28 cellular contexts compared by ENCODE assay signal in the genomic region with DNA sequence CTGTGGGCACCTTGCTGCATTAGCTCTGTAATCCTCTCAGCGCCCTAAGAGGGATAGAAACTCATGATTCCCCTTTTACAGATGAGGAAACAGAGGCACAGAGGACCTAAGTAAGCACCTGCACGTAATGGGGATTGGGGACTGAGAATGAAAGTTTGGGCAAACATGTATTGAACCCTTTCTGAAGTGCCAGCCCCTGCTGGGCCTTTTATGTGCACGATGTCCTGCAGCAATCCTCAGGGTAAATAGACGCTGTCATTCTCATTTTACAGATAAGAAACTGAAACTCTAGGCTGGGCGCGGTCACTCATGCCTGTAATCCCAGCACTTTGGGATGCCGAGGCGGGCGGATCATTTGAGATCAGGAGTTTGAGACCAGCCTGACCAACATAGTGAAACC.
DNase-seq lines count a peak whose midpoint lies in the region; ATAC-seq and TF ChIP-seq lines count a peak whose summit lies in the region.
"Had no signal": no experiment of that assay in that cellular context is flagged by ENCODE, and none has a peak within 500 bp of the region (broad histone marks: within the 10 kb centered on the region; RNA-seq: fewer than 3 reads in every experiment).

No MANE protein-coding gene starts in this region.

- H3K4me3 Mint-ChIP-seq in activated T-helper 1 cell treated with anti-CD3 and anti-CD28 coated beads, Interleukin-12 subunit alpha, Interleukin-12 subunit beta, Interleukin-2, Interleukin-4 antibody, amounts not matched to agents 30 ng/mL and 10 ng/mL and 1 ng/mL, durations not matched to agents 14 hours and 24 hours and 36 hours, result no peak overlapping the region
- no peak overlapping the region for H3K4me3 Mint-ChIP-seq in memory B cell
- H3K4me3 Mint-ChIP-seq: activated CD4-positive, alpha-beta T cell treated with anti-CD3 and anti-CD28 coated beads, Interleukin-2, amount 10 ng/mL, durations not matched to agents 24 days and 14 days; activated T-cell treated with anti-CD3 and anti-CD28 coated beads, Interleukin-2, amount 50 U/mL, for 24 hours; CD8-positive, alpha-beta T cell; nephron had no signal

- no peaks in the 10 kb centered on the region for H3K9me3 Mint-ChIP-seq in activated T-helper 1 cell treated with anti-CD3 and anti-CD28 coated beads, Interleukin-12 subunit alpha, Interleukin-12 subunit beta, Interleukin-2, Interleukin-4 antibody, amounts not matched to agents 30 ng/mL and 10 ng/mL and 1 ng/mL, durations not matched to agents 14 hours and 24 hours and 36 hours
- H3K9me3 Mint-ChIP-seq in memory B cell, result no peaks in the 10 kb centered on the region
- H3K9me3 Mint-ChIP-seq: activated CD4-positive, alpha-beta T cell treated with anti-CD3 and anti-CD28 coated beads, Interleukin-2, amount 10 ng/mL, durations not matched to agents 24 days and 14 days; activated T-cell treated with anti-CD3 and anti-CD28 coated beads, Interleukin-2, amount 50 U/mL, for 24 hours; CD8-positive, alpha-beta T cell; nephron had no signal

- peaks cover 38 to 85% of the 10 kb centered on the region in 2 experiments for H3K4me1 ChIP-seq in SK-N-SH (ENCODE audit: control insufficient read depth in 1 of 2, insufficient read depth in 2 of 2, low read depth in 1 of 2, low read length in 1 of 2)
- peaks cover 8 to 92% (median 73%) of the 10 kb centered on the region in 4 donors for H3K4me1 ChIP-seq in tibial artery

- TF ChIP-seq CTCF in SK-N-SH (IDR thresholded peaks at IDR 0.05) (no peak), tibial artery (IDR thresholded peaks at IDR 0.05) (no peak)

- POLR2A ChIA-PET in SK-N-SH (lab: Yijun Ruan, JAX), result no interaction called here

- no peak overlapping the region for H3K9ac ChIP-seq in SK-N-SH

- intact Hi-C loops in activated T-helper 1 cell treated with anti-CD3 and anti-CD28 coated beads, Interleukin-12 subunit alpha, Interleukin-12 subunit beta, Interleukin-2, Interleukin-4 antibody, amounts not matched to agents 30 ng/mL and 10 ng/mL and 1 ng/mL, durations not matched to agents 14 hours and 24 hours and 36 hours (cut with micrococcal nuclease), result no loop called here
- intact Hi-C loops in tibial artery (cut with DNase I; ENCODE audit: low total_unique reads) (no loop called here), head of caudate nucleus (cut with DNase I) (no loop called here)

- DNase-seq in SK-N-SH (no peak), memory B cell (ENCODE audit: low spot score in 2 of 2) (no peak), tibial artery (no peak), head of caudate nucleus (no peak), OCI-M2 (lab: John Stamatoyannopoulos, UW; ENCODE audit: unreplicated experiment) (no peak)
- no peak for DNase-seq in activated T-helper 1 cell treated with anti-CD3 and anti-CD28 coated beads, Interleukin-12 subunit alpha, Interleukin-12 subunit beta, Interleukin-2, Interleukin-4 antibody, amounts not matched to agents 30 ng/mL and 10 ng/mL and 1 ng/mL, durations not matched to agents 14 hours and 24 hours and 36 hours (ENCODE audit: low spot score)
- DNase-seq: activated CD4-positive, alpha-beta T cell treated with anti-CD3 and anti-CD28 coated beads, Interleukin-2, amount 10 ng/mL, durations not matched to agents 24 days and 14 days; activated naive CD4-positive, alpha-beta T cell; activated T-cell treated with anti-CD3 and anti-CD28 coated beads, Interleukin-2, amount 50 U/mL, for 24 hours; body of pancreas; CD8-positive, alpha-beta T cell; cerebellar nuclear complex; DMS 273 treated with DMSO at 0.1 percent for 48 hours; kidney glomerular epithelial cell; lower lobe of right lung; NCI-H1105; NCI-H82; OCI-M1; pancreas; Right ventricle myocardium superior; stimulated activated CD4-positive, alpha-beta T cell treated with anti-CD3 and anti-CD28 coated beads, Interleukin-4, amount 100 ng/mL, for 1 hour had no signal

- H3K36me3 Mint-ChIP-seq in activated T-helper 1 cell treated with anti-CD3 and anti-CD28 coated beads, Interleukin-12 subunit alpha, Interleukin-12 subunit beta, Interleukin-2, Interleukin-4 antibody, amounts not matched to agents 30 ng/mL and 10 ng/mL and 1 ng/mL, durations not matched to agents 14 hours and 24 hours and 36 hours (ENCODE audit: low read depth), result peaks cover 33% of the 10 kb centered on the region
- H3K36me3 Mint-ChIP-seq in memory B cell, result peaks cover 16% of the 10 kb centered on the region

- H3K27me3 Mint-ChIP-seq in activated T-helper 1 cell treated with anti-CD3 and anti-CD28 coated beads, Interleukin-12 subunit alpha, Interleukin-12 subunit beta, Interleukin-2, Interleukin-4 antibody, amounts not matched to agents 30 ng/mL and 10 ng/mL and 1 ng/mL, durations not matched to agents 14 hours and 24 hours and 36 hours (ENCODE audit: insufficient read depth), result no peaks in the 10 kb centered on the region
- H3K27me3 Mint-ChIP-seq in memory B cell, result no peaks in the 10 kb centered on the region
- H3K27me3 Mint-ChIP-seq: activated CD4-positive, alpha-beta T cell treated with anti-CD3 and anti-CD28 coated beads, Interleukin-2, amount 10 ng/mL, durations not matched to agents 24 days and 14 days; activated T-cell treated with anti-CD3 and anti-CD28 coated beads, Interleukin-2, amount 50 U/mL, for 24 hours had no signal

- H3K4me3 ChIP-seq in SK-N-SH (ENCODE audit: low read depth in 2 of 2, low read length in 1 of 2) (no peak overlapping the region), tibial artery (no peak overlapping the region)
- H3K4me3 ChIP-seq: body of pancreas, lower lobe of right lung, mucosa of descending colon, pancreas, suprapubic skin had no signal

- CTCF ChIA-PET in SK-N-SH (lab: Yijun Ruan, JAX), result interaction anchor here (1.3 to 1.6 kb wide), 4 partner anchors 18 to 119 kb away, joined by 3 to 6 read pairs (median 4); no protein-coding TSS in a partner anchor

- H3K4me1 Mint-ChIP-seq in activated T-helper 1 cell treated with anti-CD3 and anti-CD28 coated beads, Interleukin-12 subunit alpha, Interleukin-12 subunit beta, Interleukin-2, Interleukin-4 antibody, amounts not matched to agents 30 ng/mL and 10 ng/mL and 1 ng/mL, durations not matched to agents 14 hours and 24 hours and 36 hours (ENCODE audit: low read depth), result peaks cover 24% of the 10 kb centered on the region
- peaks cover 33% of the 10 kb centered on the region for H3K4me1 Mint-ChIP-seq in memory B cell

- H3K27ac ChIP-seq in SK-N-SH (ENCODE audit: low read depth in 2 of 2, low read length in 1 of 2) (peak overlapping the region; percentile 10 to 23; a peak in 1 of 4 replicates), tibial artery (peak overlapping the region; percentile 90 to 91)
- H3K27ac ChIP-seq: body of pancreas, pancreas, suprapubic skin, VCaP had no signal

- H3K9me3 ChIP-seq in SK-N-SH, result no peaks in the 10 kb centered on the region
- H3K9me3 ChIP-seq in tibial artery, result no peaks in the 10 kb centered on the region
- H3K9me3 ChIP-seq: body of pancreas, lower lobe of right lung, mucosa of descending colon, pancreas, suprapubic skin had no signal

- H3K27ac Mint-ChIP-seq in activated T-helper 1 cell treated with anti-CD3 and anti-CD28 coated beads, Interleukin-12 subunit alpha, Interleukin-12 subunit beta, Interleukin-2, Interleukin-4 antibody, amounts not matched to agents 30 ng/mL and 10 ng/mL and 1 ng/mL, durations not matched to agents 14 hours and 24 hours and 36 hours, result peak overlapping the region; percentile 49
- peak overlapping the region; percentile 50 for H3K27ac Mint-ChIP-seq in memory B cell
- H3K27ac Mint-ChIP-seq: nephron had no signal

- peaks cover 32% of the 10 kb centered on the region; the same call in 1 of the 2 replicates for H3K79me2 ChIP-seq in SK-N-SH (ENCODE audit: insufficient read depth)

- H4K20me1 ChIP-seq in SK-N-SH (ENCODE audit: insufficient read depth), result no peaks in the 10 kb centered on the region

- WGBS in SK-N-SH (ENCODE audit: low lambda C conversion rate), result 88% methylated on average over 9 of the region's 9 CpGs

- no peak overlapping the region for H3K4me2 ChIP-seq in SK-N-SH

- H3K9me2 ChIP-seq in SK-N-SH, result no peaks in the 10 kb centered on the region

- no peak for TF ChIP-seq EP300 in SK-N-SH (IDR thresholded peaks at IDR 0.05; ENCODE audit: borderline replicate concordance in 1 of 2, low read depth in 1 of 2, low read length in 1 of 2)

- H3K27me3 ChIP-seq in SK-N-SH (ENCODE audit: insufficient read depth) (no peaks in the 10 kb centered on the region), tibial artery (no peaks in the 10 kb centered on the region)
- H3K27me3 ChIP-seq: body of pancreas, pancreas, suprapubic skin had no signal

- TF ChIP-seq RAD21 in SK-N-SH (IDR thresholded peaks at IDR 0.05; ENCODE audit: low read length), result no peak

- H3F3A ChIP-seq in SK-N-SH (replicated peaks; ENCODE audit: insufficient read depth), result peaks cover 31% of the 10 kb centered on the region

- ATAC-seq in SK-N-SH treated with all-trans-retinoic acid at 6 μM for 48 hours (no peak), memory B cell (ENCODE audit: low read depth) (no peak), GM18867 (IDR thresholded peaks at IDR 0.05; ENCODE audit: unreplicated experiment) (no peak)
- ATAC-seq: body of pancreas; CD8-positive, alpha-beta T cell; lower lobe of right lung; mucosa of descending colon; pancreas; right cardiac atrium had no signal

- H3K36me3 ChIP-seq in SK-N-SH (replicated peaks in 1 of 2; ENCODE audit: control insufficient read depth in 1 of 2, insufficient read depth in 2 of 2, low read length in 1 of 2) (no peaks in the 10 kb centered on the region), tibial artery (peaks cover 0 to 18% (median 0%) of the 10 kb centered on the region in 3 donors)
- H3K36me3 ChIP-seq: pancreas had no signal

- H2AFZ ChIP-seq in SK-N-SH (ENCODE audit: low read depth), result no peak overlapping the region

TF ChIP-seq in SK-N-SH treated with all-trans-retinoic acid at 6 μM for 48 hours, 23 proteins besides CTCF, POLR2A, EP300 and RAD21 (continues in another document):
- TF ChIP-seq ZFP3 (CRISPR knock-in tag; IDR thresholded peaks at IDR 0.05), result no peak
- TF ChIP-seq ZNF8 (CRISPR knock-in tag; IDR thresholded peaks at IDR 0.05), result no peak
- no peak for TF ChIP-seq RARB (CRISPR knock-in tag; IDR thresholded peaks at IDR 0.05)
